10 cellular contexts compared by ENCODE assay signal in the genomic region with DNA sequence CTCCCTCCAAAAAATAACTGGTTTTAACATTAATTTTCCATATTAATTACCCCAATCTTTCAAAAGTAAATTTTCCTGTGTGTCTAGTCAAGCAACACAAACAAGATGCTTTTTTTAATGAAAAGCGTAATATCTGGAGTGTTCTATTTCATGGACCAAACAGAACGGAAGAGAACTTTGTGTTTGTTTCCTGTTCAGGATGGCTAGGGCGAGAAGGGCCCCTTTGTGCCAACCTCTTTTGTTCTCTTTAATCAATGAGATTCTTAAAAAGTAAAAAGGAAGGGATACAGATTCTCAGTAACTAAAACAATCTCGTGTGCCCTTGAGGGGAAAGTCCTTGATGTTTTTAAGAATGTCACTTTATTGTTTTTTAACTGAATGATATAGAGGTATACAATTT. TPM values are rescaled to one million over a fixed set of nuclear protein-coding genes. Genes with fewer than 3 reads are reported as not detected.
DNase-seq lines count a peak whose midpoint lies in the region; ATAC-seq and TF ChIP-seq lines count a peak whose summit lies in the region.
"Had no signal": no experiment of that assay in that cellular context is flagged by ENCODE, and none has a peak within 500 bp of the region (broad histone marks: within the 10 kb centered on the region; RNA-seq: fewer than 3 reads in every experiment).

No MANE protein-coding gene starts in this region.

- peak; percentile 8 for ATAC-seq in HG02678 (IDR thresholded peaks at IDR 0.05; ENCODE audit: unreplicated experiment)
- ATAC-seq in body of pancreas, result no peak
- no peak for ATAC-seq in naive thymus-derived CD4-positive, alpha-beta T cell
- no peak for ATAC-seq in GM18868 (IDR thresholded peaks at IDR 0.05; ENCODE audit: unreplicated experiment)
- ATAC-seq: Panc1 had no signal

- H3K27me3 ChIP-seq in BLaER1 treated with 17β-estradiol and CSF1 and Interleukin-3, amounts not matched to agents 10 nM and 100 nM, result no peaks in the 10 kb centered on the region
- no peaks in the 10 kb centered on the region for H3K27me3 ChIP-seq in body of pancreas
- H3K27me3 ChIP-seq in naive thymus-derived CD4-positive, alpha-beta T cell (ENCODE audit: control insufficient read depth in 2 of 2, insufficient read depth in 2 of 2, low read length in 2 of 2), result no peaks in the 10 kb centered on the region

- peaks cover 0 to 6% (median 0%) of the 10 kb centered on the region in 11 experiments; a peak in 1 of 22 replicates for H3K9me3 ChIP-seq in BLaER1 treated with 17β-estradiol and CSF1 and Interleukin-3, amounts not matched to agents 10 nM and 100 nM (replicated peaks in 1 of 11)
- no peaks in the 10 kb centered on the region for H3K9me3 ChIP-seq in body of pancreas
- H3K9me3 ChIP-seq in naive thymus-derived CD4-positive, alpha-beta T cell (ENCODE audit: control insufficient read depth in 2 of 3, low read length in 3 of 3), result no peaks in the 10 kb centered on the region

- H3K27ac Mint-ChIP-seq in naive thymus-derived CD4-positive, alpha-beta T cell, result peak overlapping the region; percentile 79 to 95 (median 87)

- H3K27me3 Mint-ChIP-seq in naive thymus-derived CD4-positive, alpha-beta T cell, result no peaks in the 10 kb centered on the region

- peak overlapping the region in 8 of 10 donors; percentile 19 to 82 (median 75) for H3K4me3 Mint-ChIP-seq in naive thymus-derived CD4-positive, alpha-beta T cell

- peak overlapping the region in 9 of 10 experiments; percentile 21 to 48 (median 33); a peak in 14 of 20 replicates for H3K4me3 ChIP-seq in BLaER1 treated with 17β-estradiol and CSF1 and Interleukin-3, amounts not matched to agents 10 nM and 100 nM
- H3K4me3 ChIP-seq in body of pancreas, result no peak overlapping the region
- no peak overlapping the region for H3K4me3 ChIP-seq in naive thymus-derived CD4-positive, alpha-beta T cell (ENCODE audit: low read length)

- peaks cover 73 to 90% (median 84%) of the 10 kb centered on the region in 11 experiments for H3K36me3 ChIP-seq in BLaER1 treated with 17β-estradiol and CSF1 and Interleukin-3, amounts not matched to agents 10 nM and 100 nM
- peaks cover 41 to 47% of the 10 kb centered on the region in 2 donors for H3K36me3 ChIP-seq in body of pancreas (replicated peaks in 1 of 2; ENCODE audit: insufficient read depth in 1 of 2, low read depth in 2 of 2)
- peaks cover 28 to 66% (median 55%) of the 10 kb centered on the region in 3 experiments for H3K36me3 ChIP-seq in naive thymus-derived CD4-positive, alpha-beta T cell (ENCODE audit: control insufficient read depth in 2 of 3, insufficient read depth in 3 of 3, low read length in 3 of 3)

- peaks cover 72 to 94% (median 85%) of the 10 kb centered on the region in 10 experiments for H3K4me1 ChIP-seq in BLaER1 treated with 17β-estradiol and CSF1 and Interleukin-3, amounts not matched to agents 10 nM and 100 nM
- peaks cover 35% of the 10 kb centered on the region for H3K4me1 ChIP-seq in body of pancreas
- peaks cover 17 to 20% of the 10 kb centered on the region in 2 donors for H3K4me1 ChIP-seq in naive thymus-derived CD4-positive, alpha-beta T cell (ENCODE audit: control insufficient read depth in 2 of 2, insufficient read depth in 2 of 2, low read length in 2 of 2)

- DNase-seq in body of pancreas, result no peak
- DNase-seq in naive thymus-derived CD4-positive, alpha-beta T cell, result no peak
- no peak for DNase-seq in NCI-H2171 (lab: John Stamatoyannopoulos, UW)
- DNase-seq in NOMO-1 treated with DMSO at 0.1 percent for 48 hours (lab: John Stamatoyannopoulos, UW; ENCODE audit: unreplicated experiment), result no peak
- DNase-seq in COLO829 (ENCODE audit: low spot score), result no peak
- DNase-seq: stimulated activated CD4-positive, alpha-beta T cell treated with anti-CD3 and anti-CD28 coated beads, Interleukin-12 subunit alpha, Interleukin-12 subunit beta, amount 100 ng/mL, for 4 hours had no signal

- H3K4me2 ChIP-seq in BLaER1 treated with 17β-estradiol and CSF1 and Interleukin-3, amounts not matched to agents 10 nM and 100 nM, result peak overlapping the region; percentile 74 to 95 (median 88)

- peaks cover 0 to 75% (median 50%) of the 10 kb centered on the region in 5 donors for H3K36me3 Mint-ChIP-seq in naive thymus-derived CD4-positive, alpha-beta T cell

- peaks cover 29 to 69% (median 44%) of the 10 kb centered on the region in 7 donors for H3K4me1 Mint-ChIP-seq in naive thymus-derived CD4-positive, alpha-beta T cell

- 31 to 40% methylated on average over 4 of the region's 4 CpGs for WGBS in body of pancreas, 2 donors

- peak overlapping the region; percentile 94 to 99 (median 97) for H3K27ac ChIP-seq in BLaER1 treated with 17β-estradiol and CSF1 and Interleukin-3, amounts not matched to agents 10 nM and 100 nM
- peak overlapping the region in 3 of 4 donors; percentile 48 to 84 (median 79) for H3K27ac ChIP-seq in body of pancreas
- peak overlapping the region; percentile 54 for H3K27ac ChIP-seq in naive thymus-derived CD4-positive, alpha-beta T cell (ENCODE audit: low read depth, low read length)

- POLR2A ChIA-PET in naive thymus-derived CD4-positive, alpha-beta T cell (lab: Charles Lee), result interaction anchor here (1.4 to 2.6 kb wide), 2 partner anchors 14 to 125 kb away, joined by 5 to 11 read pairs; partner anchors contain the start of gene ATP5F1E

- peaks cover 6 to 72% (median 9%) of the 10 kb centered on the region in 11 experiments; a peak in 19 of 22 replicates for H4K20me1 ChIP-seq in BLaER1 treated with 17β-estradiol and CSF1 and Interleukin-3, amounts not matched to agents 10 nM and 100 nM

- no peaks in the 10 kb centered on the region for H3K9me3 Mint-ChIP-seq in naive thymus-derived CD4-positive, alpha-beta T cell

- CTCF ChIA-PET in naive thymus-derived CD4-positive, alpha-beta T cell (lab: Charles Lee), result no interaction called here

- TF ChIP-seq POLR2A in body of pancreas (IDR thresholded peaks at IDR 0.05), result no peak

- intact Hi-C loops in body of pancreas (cut with DNase I), result no loop called here
- intact Hi-C loops in naive thymus-derived CD4-positive, alpha-beta T cell (cut with micrococcal nuclease), result loop anchor here (1.0 to 5.0 kb wide), 2 partner anchors 16 to 36 kb away; no protein-coding TSS in a partner anchor

- peak overlapping the region; percentile 86 to 95 (median 88) for H3K9ac ChIP-seq in BLaER1 treated with 17β-estradiol and CSF1 and Interleukin-3, amounts not matched to agents 10 nM and 100 nM

- no peak for TF ChIP-seq CTCF in body of pancreas (IDR thresholded peaks at IDR 0.05)

RNA-seq across cellular contexts. Expression of gene GNAS, which starts 55.7 kb away (rescaled TPM):
- total RNA-seq in body of pancreas, result 100 to 1,000 TPM; 462 to 623 TPM
- total RNA-seq in naive thymus-derived CD4-positive, alpha-beta T cell, result 100 to 1,000 TPM; 694 to 907 (median 775) TPM
- polyA plus RNA-seq in naive thymus-derived CD4-positive, alpha-beta T cell, result 100 to 1,000 TPM; 147 to 221 TPM

RNA-seq across cellular contexts. Expression of gene GNAS-AS1, which starts 57.5 kb away (rescaled TPM):
- 1 to 10 TPM; 1.0 to 3.0 TPM for total RNA-seq in body of pancreas
- 1 to 10 TPM in 3 of 5 experiments, under 1 TPM in 2; 0.13 to 2.0 (median 1.5) TPM for total RNA-seq in naive thymus-derived CD4-positive, alpha-beta T cell
- polyA plus RNA-seq in naive thymus-derived CD4-positive, alpha-beta T cell, result not detected

Comparison
In these comparisons a context has a peak if more than half of its experiments do, and no peak if none do; other contexts are left out.
1. H3K4me3 ChIP-seq: peak in BLaER1 treated with 17β-estradiol and CSF1 and Interleukin-3, amounts not matched to agents 10 nM and 100 nM (9 of 10); none in body of pancreas (0 of 2) and naive thymus-derived CD4-positive, alpha-beta T cell (single experiment).
2. Peak in every context shown above with its lines, with median percentiles within 50 percentile points of each other: H3K27ac ChIP-seq.